ENCODE assay signal across 1 cellular context in genomic region chr1:1524750-1525383, GRCh38.
A peak's percentile ranks its signal among the peaks of the same experiment; 100 is the strongest.
TF ChIP-seq lines count a peak whose summit lies in the region.

No MANE protein-coding gene starts in this region.

TF ChIP-seq in K562, 482 proteins besides CTCF, POLR2A, EP300 and RAD21:
- TF ChIP-seq RBFOX2 (IDR thresholded peaks at IDR 0.05; ENCODE audit: low read depth, low read length): peak; percentile 41; the same call in 1 of the 2 replicates
- peak; percentile 51 for TF ChIP-seq POLR2G (IDR thresholded peaks at IDR 0.05; ENCODE audit: low read depth, low read length)
